Comparison of ENCODE assay signal across 31 cellular contexts in the genomic region with DNA sequence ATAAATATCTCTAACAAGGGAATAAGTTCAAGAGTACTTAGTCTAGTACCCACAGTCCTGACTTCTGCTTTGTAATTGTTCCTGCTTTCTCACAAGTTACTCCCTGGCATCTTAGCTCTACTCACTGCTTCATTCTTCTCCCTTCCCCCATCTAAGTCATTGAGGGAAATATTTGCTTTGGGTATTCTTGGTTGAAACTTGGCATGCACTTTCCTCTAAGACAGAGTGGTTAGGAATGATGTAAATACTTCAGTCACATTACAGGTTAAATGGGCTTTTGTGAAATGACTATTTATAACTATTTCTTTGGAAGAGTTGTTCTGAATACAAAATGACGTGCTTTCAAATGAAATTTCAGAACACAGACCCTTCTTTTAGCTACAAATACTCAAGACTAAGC.
"Had no signal": no experiment of that assay in that cellular context is flagged by ENCODE, and none has a peak within 500 bp of the region (broad histone marks: within the 10 kb centered on the region; RNA-seq: fewer than 3 reads in every experiment).

No MANE protein-coding gene starts in this region.

- H3K27me3 ChIP-seq: neural progenitor cell, right atrium auricular region, right lobe of liver, thyroid gland, transverse colon, upper lobe of left lung had no signal

- H3K9me3 ChIP-seq: left ventricle myocardium inferior, mucosa of descending colon, neutrophil, psoas muscle, right atrium auricular region, right lobe of liver, thyroid gland, transverse colon, upper lobe of left lung had no signal

- H3K27me3 Mint-ChIP-seq: memory B cell; stimulated activated memory B cell treated with anti-CD40 and anti-IgM and Interleukin-4, amounts not matched to agents 10 μg/mL and 1 μg/mL and 100 μg/mL, for 72 hours had no signal

- FAIRE-seq: islet of Langerhans, kidney, urothelium cell line had no signal

- H3K4me1 Mint-ChIP-seq: immature natural killer cell; naive thymus-derived CD4-positive, alpha-beta T cell; stimulated activated naive CD8-positive, alpha-beta T cell treated with anti-CD3 and anti-CD28 coated beads, Interleukin-15, amount 100 ng/mL, for 72 hours had no signal

- H3K4me3 Mint-ChIP-seq: immature natural killer cell; memory B cell; naive thymus-derived CD4-positive, alpha-beta T cell; natural killer cell treated with Interleukin-12 subunit alpha and Interleukin-12 subunit beta and Interleukin-15 and Interleukin-18, amount 100 ng/mL, for 72 hours; neural progenitor cell; stimulated activated memory B cell treated with anti-CD40 and anti-IgM and Interleukin-4, amounts not matched to agents 10 μg/mL and 1 μg/mL and 100 μg/mL, for 72 hours; stimulated activated naive CD8-positive, alpha-beta T cell treated with anti-CD3 and anti-CD28 coated beads, Interleukin-15, amount 100 ng/mL, for 72 hours had no signal

- H3K9me3 Mint-ChIP-seq: immature natural killer cell; memory B cell; naive thymus-derived CD4-positive, alpha-beta T cell; natural killer cell treated with Interleukin-12 subunit alpha and Interleukin-12 subunit beta and Interleukin-15 and Interleukin-18, amount 100 ng/mL, for 72 hours; neural progenitor cell; stimulated activated memory B cell treated with anti-CD40 and anti-IgM and Interleukin-4, amounts not matched to agents 10 μg/mL and 1 μg/mL and 100 μg/mL, for 72 hours; stimulated activated naive CD8-positive, alpha-beta T cell treated with anti-CD3 and anti-CD28 coated beads, Interleukin-15, amount 100 ng/mL, for 72 hours had no signal

- H3K36me3 ChIP-seq: left ventricle myocardium inferior, neural progenitor cell, neutrophil, right atrium auricular region, right lobe of liver, thyroid gland, transverse colon, upper lobe of left lung had no signal

- H3K4me3 ChIP-seq: left ventricle myocardium inferior, mucosa of descending colon, neural progenitor cell, psoas muscle, right atrium auricular region, right lobe of liver, smooth muscle cell, thyroid gland, transverse colon, upper lobe of left lung had no signal

- H3K36me3 Mint-ChIP-seq: immature natural killer cell; memory B cell; naive thymus-derived CD4-positive, alpha-beta T cell; natural killer cell treated with Interleukin-12 subunit alpha and Interleukin-12 subunit beta and Interleukin-15 and Interleukin-18, amount 100 ng/mL, for 72 hours; neural progenitor cell; stimulated activated memory B cell treated with anti-CD40 and anti-IgM and Interleukin-4, amounts not matched to agents 10 μg/mL and 1 μg/mL and 100 μg/mL, for 72 hours had no signal

- ATAC-seq: left colon; mucosa of descending colon; naive thymus-derived CD4-positive, alpha-beta T cell; natural killer cell treated with Interleukin-12 subunit alpha and Interleukin-12 subunit beta and Interleukin-15 and Interleukin-18, amount 100 ng/mL, for 72 hours; psoas muscle; right lobe of liver; stimulated activated memory B cell treated with anti-CD40 and anti-IgM and Interleukin-4, amounts not matched to agents 10 μg/mL and 1 μg/mL and 100 μg/mL, for 72 hours; stimulated activated naive CD8-positive, alpha-beta T cell treated with anti-CD3 and anti-CD28 coated beads, Interleukin-15, amount 100 ng/mL, for 72 hours had no signal

- H3K27ac Mint-ChIP-seq: immature natural killer cell; memory B cell; naive thymus-derived CD4-positive, alpha-beta T cell; natural killer cell treated with Interleukin-12 subunit alpha and Interleukin-12 subunit beta and Interleukin-15 and Interleukin-18, amount 100 ng/mL, for 72 hours; neural progenitor cell; stimulated activated memory B cell treated with anti-CD40 and anti-IgM and Interleukin-4, amounts not matched to agents 10 μg/mL and 1 μg/mL and 100 μg/mL, for 72 hours; stimulated activated naive CD8-positive, alpha-beta T cell treated with anti-CD3 and anti-CD28 coated beads, Interleukin-15, amount 100 ng/mL, for 72 hours had no signal

- DNase-seq: hypothalamus; immature natural killer cell; kidney; left colon; left ventricle myocardium inferior; midbrain; mucosa of descending colon; naive thymus-derived CD4-positive, alpha-beta T cell; occipital lobe; psoas muscle; right lobe of liver; stimulated activated CD4-positive, alpha-beta T cell treated with anti-CD3 and anti-CD28 coated beads, Interleukin-1b, Interleukin-23, amount 100 ng/mL, for 48 hours; stimulated activated CD4-positive, alpha-beta T cell treated with anti-CD3 and anti-CD28 coated beads, Interleukin-2, amount 100 ng/mL, for 48 hours; stimulated activated CD4-positive, alpha-beta T cell treated with anti-CD3 and anti-CD28 coated beads, Interleukin-4, amount 100 ng/mL, for 4 hours; stimulated activated CD8-positive, alpha-beta memory T cell treated with anti-CD3 and anti-CD28 coated beads, Interleukin-4, amount 100 ng/mL, for 48 hours; stimulated activated naive CD4-positive, alpha-beta T cell treated with Interleukin-2 at 50 U/mL for 16 hours; stimulated activated naive CD8-positive, alpha-beta T cell treated with anti-CD3 and anti-CD28 coated beads, Interleukin-15, amount 100 ng/mL, for 72 hours; substantia nigra; thyroid gland; transverse colon; upper lobe of left lung had no signal

- H3K27ac ChIP-seq: left ventricle myocardium inferior, neural progenitor cell, neutrophil, parathyroid adenoma, psoas muscle, right atrium auricular region, right lobe of liver, thyroid gland, transverse colon, upper lobe of left lung had no signal

- H3K4me1 ChIP-seq: neural progenitor cell, parathyroid adenoma, psoas muscle, thyroid gland had no signal
